Comparison of ENCODE assay signal across 22 cellular contexts in genomic region chr5:2111569-2112105, GRCh38.
A peak's percentile ranks its signal among the peaks of the same experiment; 100 is the strongest.
DNase-seq lines count a peak whose midpoint lies in the region; ATAC-seq and TF ChIP-seq lines count a peak whose summit lies in the region.
"Had no signal": no experiment of that assay in that cellular context is flagged by ENCODE, and none has a peak within 500 bp of the region (broad histone marks: within the 10 kb centered on the region; RNA-seq: fewer than 3 reads in every experiment).

No MANE protein-coding gene starts in this region.

- TF ChIP-seq CTCF in esophagus squamous epithelium (IDR thresholded peaks at IDR 0.05): no peak
- no peak for TF ChIP-seq CTCF in testis (IDR thresholded peaks at IDR 0.05)
- no peak for TF ChIP-seq CTCF in activated CD8-positive, alpha-beta T cell treated with anti-CD3 and anti-CD28 coated beads for 36 hours (IDR thresholded peaks at IDR 0.05)

- peaks cover under 1% of the 10 kb centered on the region for H3K9me3 Mint-ChIP-seq in activated CD8-positive, alpha-beta T cell treated with anti-CD3 and anti-CD28 coated beads for 36 hours

- CTCF ChIA-PET in activated CD8-positive, alpha-beta T cell treated with anti-CD3 and anti-CD28 coated beads for 36 hours (lab: Charles Lee): no interaction called here

- POLR2A ChIA-PET in activated CD8-positive, alpha-beta T cell treated with anti-CD3 and anti-CD28 coated beads for 36 hours (lab: Charles Lee): no interaction called here

- H3K36me3 ChIP-seq in esophagus squamous epithelium: no peaks in the 10 kb centered on the region
- H3K36me3 ChIP-seq in testis (ENCODE audit: low read depth, missing control alignments): no peaks in the 10 kb centered on the region

- no peaks in the 10 kb centered on the region for H3K9me3 ChIP-seq in esophagus squamous epithelium
- H3K9me3 ChIP-seq in testis: no peaks in the 10 kb centered on the region

- no peak overlapping the region for H3K27ac ChIP-seq in esophagus squamous epithelium
- H3K27ac ChIP-seq in testis: no peak overlapping the region

- H3K27me3 ChIP-seq in esophagus squamous epithelium: peaks cover 0 to 4% (median 0%) of the 10 kb centered on the region in 4 donors
- H3K27me3 ChIP-seq in testis: no peaks in the 10 kb centered on the region

- H3K4me3 Mint-ChIP-seq in activated CD8-positive, alpha-beta T cell treated with anti-CD3 and anti-CD28 coated beads for 36 hours: no peak overlapping the region

- H3K4me3 ChIP-seq in esophagus squamous epithelium (peak overlapping the region; percentile 14 to 33 (median 29)), testis (peak overlapping the region; percentile 7 to 26)

- no peaks in the 10 kb centered on the region for H3K36me3 Mint-ChIP-seq in activated CD8-positive, alpha-beta T cell treated with anti-CD3 and anti-CD28 coated beads for 36 hours (ENCODE audit: low read depth)

- H3K4me1 ChIP-seq in esophagus squamous epithelium (peaks cover 0 to 13% (median 0%) of the 10 kb centered on the region in 3 donors), testis (no peaks in the 10 kb centered on the region)

- no peaks in the 10 kb centered on the region for H3K27me3 Mint-ChIP-seq in activated CD8-positive, alpha-beta T cell treated with anti-CD3 and anti-CD28 coated beads for 36 hours

- ATAC-seq in GM21619 (IDR thresholded peaks at IDR 0.05; ENCODE audit: unreplicated experiment): no peak
- no peak for ATAC-seq in activated CD8-positive, alpha-beta T cell treated with anti-CD3 and anti-CD28 coated beads for 36 hours
- ATAC-seq: HepG2, PC-3, SK-N-SH treated with all-trans-retinoic acid at 6 μM for 48 hours had no signal

- DNase-seq in NCI-H2227 (lab: John Stamatoyannopoulos, UW; ENCODE audit: unreplicated experiment) (peak; percentile 46), NCI-H2227 treated with DMSO at 0.1 percent for 48 hours (lab: John Stamatoyannopoulos, UW) (no peak), NCI-H748 treated with DMSO at 0.1 percent for 48 hours (lab: John Stamatoyannopoulos, UW) (peak; percentile 90), esophagus squamous epithelium (lab: John Stamatoyannopoulos, UW) (no peak), testis (no peak), NCI-H187 treated with DMSO at 0.1 percent for 48 hours (lab: John Stamatoyannopoulos, UW) (no peak)
- DNase-seq in activated CD8-positive, alpha-beta T cell treated with anti-CD3 and anti-CD28 coated beads for 36 hours: no peak
- DNase-seq: 8988T; ACHN; Calu3; DMS53; H7; Karpas-422; NCI-H1417 treated with DMSO at 0.1 percent for 48 hours; NCI-H187; NCI-H345; NCI-H510A treated with DMSO at 0.1 percent for 48 hours; NK-92 treated with Interleukin-12 subunit alpha and Interleukin-12 subunit beta, amount 100 ng/mL, for 24 hours; PC-3 had no signal

- no peaks in the 10 kb centered on the region for H3K4me1 Mint-ChIP-seq in activated CD8-positive, alpha-beta T cell treated with anti-CD3 and anti-CD28 coated beads for 36 hours (ENCODE audit: low read depth)

- WGBS in esophagus squamous epithelium, 2 donors: 54 to 79% methylated on average over 25 to 29 of the region's 36 CpGs
- WGBS in testis, 2 donors: 65 to 74% methylated on average over 33 to 36 of the region's 36 CpGs

- no peak overlapping the region for H3K27ac Mint-ChIP-seq in activated CD8-positive, alpha-beta T cell treated with anti-CD3 and anti-CD28 coated beads for 36 hours

- intact Hi-C loops in esophagus squamous epithelium (cut with DNase I) (no loop called here), testis (cut with DNase I; ENCODE audit: low total_unique reads) (no loop called here)
- intact Hi-C loops in activated CD8-positive, alpha-beta T cell treated with anti-CD3 and anti-CD28 coated beads for 36 hours (cut with micrococcal nuclease): no loop called here

- TF ChIP-seq POLR2A in esophagus squamous epithelium (IDR thresholded peaks at IDR 0.05) (no peak), testis (IDR thresholded peaks at IDR 0.05) (no peak)

Comparison
In these comparisons a context has a peak if more than half of its experiments do, and no peak if none do; other contexts are left out.
1. DNase-seq: peak in NCI-H2227 (single experiment) and NCI-H748 treated with DMSO at 0.1 percent for 48 hours (single experiment); none in NCI-H2227 treated with DMSO at 0.1 percent for 48 hours (single experiment), esophagus squamous epithelium (single experiment), testis (single experiment), activated CD8-positive, alpha-beta T cell treated with anti-CD3 and anti-CD28 coated beads for 36 hours (single experiment) and NCI-H187 treated with DMSO at 0.1 percent for 48 hours (single experiment).